Comparison of ENCODE assay signal across 17 cellular contexts in genomic region chr13:100512422-100512821, GRCh38.
DNase-seq lines count a peak whose midpoint lies in the region; ATAC-seq and TF ChIP-seq lines count a peak whose summit lies in the region.
"Had no signal": no experiment of that assay in that cellular context is flagged by ENCODE, and none has a peak within 500 bp of the region (broad histone marks: within the 10 kb centered on the region; RNA-seq: fewer than 3 reads in every experiment).

No MANE protein-coding gene starts in this region.

- H3K27ac Mint-ChIP-seq in immature natural killer cell: peak overlapping the region in 3 of 6 donors; percentile 57 to 65 (median 59)
- H3K27ac Mint-ChIP-seq: T-cell had no signal

- peaks cover 0 to 12% (median 2%) of the 10 kb centered on the region in 3 donors for H3K27me3 Mint-ChIP-seq in immature natural killer cell (ENCODE audit: low read depth in 3 of 3)
- H3K27me3 Mint-ChIP-seq: T-cell had no signal

- BruUV-seq in A673 (replicated peaks; lab: Mats Ljungman, UMichigan): no TSS peak

- CTCF ChIA-PET in A673 (lab: Charles Lee): no interaction called here

- H3K27me3 ChIP-seq in A673 (replicated peaks; ENCODE audit: insufficient read depth, low read depth, low read length, poor library complexity) (no peaks in the 10 kb centered on the region), WERI-Rb-1 (ENCODE audit: insufficient read depth, low read depth, severe bottlenecking) (no peaks in the 10 kb centered on the region)
- H3K27me3 ChIP-seq: upper lobe of left lung had no signal

- no peak for ATAC-seq in GM18502 (IDR thresholded peaks at IDR 0.05; ENCODE audit: poor library complexity, unreplicated experiment)
- ATAC-seq: left lobe of liver, T-cell had no signal

- intact Hi-C loops in A673 (cut with micrococcal nuclease; ENCODE audit: unreplicated experiment): loop anchor here (5.0 to 10.0 kb wide), 4 partner anchors 70 to 612 kb away; no protein-coding TSS in a partner anchor

- H3K36me3 Mint-ChIP-seq in immature natural killer cell: peaks cover 4 to 8% (median 6%) of the 10 kb centered on the region in 3 donors
- H3K36me3 Mint-ChIP-seq: T-cell had no signal

- DNase-seq in A673 (ENCODE audit: low spot score) (no peak), HT1080 (ENCODE audit: low read depth) (peak; percentile 59), WERI-Rb-1 (peak; percentile 37), immature natural killer cell (no peak), DMS 273 treated with DMSO at 0.1 percent for 48 hours (lab: John Stamatoyannopoulos, UW) (no peak), ureter (ENCODE audit: low spot score) (no peak)
- DNase-seq in activated naive CD4-positive, alpha-beta T cell treated with anti-CD3 and anti-CD28 coated beads, Interleukin-2, amount 50 U/mL, for 16 hours: no peak
- DNase-seq: activated gamma-delta T cell treated with Interleukin-2 at 50 U/mL for 16 hours; hypothalamus; NCI-H187 treated with DMSO at 0.1 percent for 48 hours; NCI-H82; stimulated activated naive CD4-positive, alpha-beta T cell; T-cell; upper lobe of left lung had no signal

- peak overlapping the region; percentile 80 for H3K27ac ChIP-seq in A673 (ENCODE audit: low read depth, low read length, poor library complexity, severe bottlenecking)
- no peak overlapping the region for H3K27ac ChIP-seq in WERI-Rb-1
- H3K27ac ChIP-seq: RWPE1, upper lobe of left lung had no signal

- H3K9me3 ChIP-seq in A673 (ENCODE audit: low read depth, low read length, poor library complexity, severe bottlenecking) (no peaks in the 10 kb centered on the region), WERI-Rb-1 (ENCODE audit: severe bottlenecking) (no peaks in the 10 kb centered on the region)
- H3K9me3 ChIP-seq: upper lobe of left lung had no signal

- POLR2A ChIA-PET in A673 (lab: Charles Lee; ENCODE audit: low non-redundant PET): no interaction called here

- peaks cover 22 to 43% of the 10 kb centered on the region in 2 donors for H3K4me1 Mint-ChIP-seq in immature natural killer cell

- TF ChIP-seq CTCF in A673 (conservative IDR thresholded peaks at IDR 0.05; ENCODE audit: low read depth, low read length): no peak
- TF ChIP-seq CTCF in WERI-Rb-1 (IDR thresholded peaks at IDR 0.05; ENCODE audit: low read depth, low read length): no peak

- no peak overlapping the region for H3K4me3 ChIP-seq in A673 (ENCODE audit: low read depth, low read length, poor library complexity, severe bottlenecking)
- H3K4me3 ChIP-seq in WERI-Rb-1 (ENCODE audit: low read depth, low read length): no peak overlapping the region
- H3K4me3 ChIP-seq: upper lobe of left lung had no signal

- peak overlapping the region in 3 of 5 donors; percentile 11 to 39 (median 11) for H3K4me3 Mint-ChIP-seq in immature natural killer cell
- H3K4me3 Mint-ChIP-seq: T-cell had no signal

- peaks cover 88% of the 10 kb centered on the region for H3K4me1 ChIP-seq in A673 (ENCODE audit: insufficient read depth, low read length, poor library complexity, severe bottlenecking)

- no peaks in the 10 kb centered on the region for H3K9me3 Mint-ChIP-seq in immature natural killer cell
- H3K9me3 Mint-ChIP-seq: T-cell had no signal

- no peaks in the 10 kb centered on the region for H3K36me3 ChIP-seq in A673 (ENCODE audit: insufficient read depth, low read length, poor library complexity, severe bottlenecking)
- H3K36me3 ChIP-seq in WERI-Rb-1: peaks cover 6% of the 10 kb centered on the region; the same call in 1 of the 2 replicates

Comparison
In these comparisons a context has a peak if more than half of its experiments do, and no peak if none do; other contexts are left out.
1. DNase-seq: peak in HT1080 (single experiment) and WERI-Rb-1 (single experiment); none in A673 (single experiment), immature natural killer cell (0 of 3), DMS 273 treated with DMSO at 0.1 percent for 48 hours (single experiment), activated naive CD4-positive, alpha-beta T cell treated with anti-CD3 and anti-CD28 coated beads, Interleukin-2, amount 50 U/mL, for 16 hours (single experiment) and ureter (single experiment).